Comparison of ENCODE assay signal across 9 cellular contexts in the genomic region with DNA sequence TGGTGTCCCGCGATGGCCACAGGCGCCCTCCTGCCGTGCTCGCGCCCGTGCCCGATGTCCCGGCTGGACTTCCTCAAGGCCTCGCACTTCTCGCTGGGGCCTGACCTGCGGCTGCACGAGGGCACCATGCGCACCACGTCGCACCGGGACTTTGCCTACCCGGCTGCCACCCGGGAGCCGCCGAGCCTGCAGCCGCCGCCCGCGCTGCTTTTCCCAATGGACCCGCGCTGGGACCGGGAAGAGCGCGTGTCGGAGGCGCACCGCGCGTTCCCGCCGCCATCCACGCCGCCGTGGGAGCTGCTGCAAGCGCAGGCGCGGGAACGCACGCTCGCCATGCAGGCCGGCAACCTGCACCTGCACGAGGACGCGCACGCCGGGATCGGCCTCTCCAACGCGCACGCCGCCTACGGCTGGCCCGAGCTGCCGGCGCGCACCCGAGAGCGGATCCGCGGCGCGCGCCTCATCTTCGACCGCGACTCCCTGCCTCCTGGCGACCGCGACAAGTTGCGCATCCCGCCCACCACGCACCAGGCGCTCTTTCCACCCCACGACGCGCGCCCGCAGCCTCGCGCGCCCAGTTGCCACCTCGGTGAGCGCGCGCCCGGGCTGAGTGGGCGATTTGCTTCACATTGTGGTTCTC. TPM values are rescaled to one million over a fixed set of nuclear protein-coding genes. Genes with fewer than 3 reads are reported as not detected.
DNase-seq lines count a peak whose midpoint lies in the region; ATAC-seq, FAIRE-seq and TF ChIP-seq lines count a peak whose summit lies in the region.
"Had no signal": no experiment of that assay in that cellular context is flagged by ENCODE, and none has a peak within 500 bp of the region (broad histone marks: within the 10 kb centered on the region; RNA-seq: fewer than 3 reads in every experiment).

No MANE protein-coding gene starts in this region.

- H3K4me3 ChIP-seq in AG04450 (ENCODE audit: low read depth, low read length) (peak overlapping the region; percentile 45), iPS-11a (ENCODE audit: low read depth, low read length) (peak overlapping the region; percentile 39), skeletal muscle satellite cell (ENCODE audit: low read length) (peak overlapping the region; percentile 67)

- peaks cover 4% of the 10 kb centered on the region for H3K4me1 ChIP-seq in skeletal muscle satellite cell (ENCODE audit: control insufficient read depth, insufficient read depth, low read length)

- H3K4me2 ChIP-seq in skeletal muscle satellite cell (ENCODE audit: low read length) = peak overlapping the region; percentile 89

- no peak overlapping the region for H3K9ac ChIP-seq in skeletal muscle satellite cell (ENCODE audit: low read depth, low read length)

- CTCF ChIA-PET in AG04450 (lab: Charles Lee) = no interaction called here

- no peak overlapping the region for H3K27ac ChIP-seq in AG04450 (ENCODE audit: low read depth, low read length)

- TF ChIP-seq CTCF in AG04450 (IDR thresholded peaks at IDR 0.05; ENCODE audit: low read depth, low read length) = no peak

- FAIRE-seq in HTR-8/SVneo (lab: Jason Lieb, UNC) = peak; percentile 99
- FAIRE-seq: endometrium had no signal

- DNase-seq in AG04450 (ENCODE audit: low read depth, low spot score) (no peak), HTR-8/SVneo (ENCODE audit: insufficient read length, low spot score) (peak; percentile 83), amygdala (lab: John Stamatoyannopoulos, UW) (peak in 53 of 56 donors; percentile 17 to 90 (median 66)), GDM1 (lab: John Stamatoyannopoulos, UW) (no peak)

- POLR2A ChIA-PET in AG04450 (lab: Yijun Ruan, JAX) = no interaction called here

- H3K9me3 ChIP-seq in AG04450 (ENCODE audit: control insufficient read depth, insufficient read depth, low read length) = no peaks in the 10 kb centered on the region; the same call in 1 of the 2 replicates
- H3K9me3 ChIP-seq in skeletal muscle satellite cell (replicated peaks; ENCODE audit: low read length) = no peaks in the 10 kb centered on the region

- no peak for ATAC-seq in GM21717 (IDR thresholded peaks at IDR 0.05; ENCODE audit: unreplicated experiment)

- H3K27me3 ChIP-seq in AG04450 (ENCODE audit: control insufficient read depth, insufficient read depth, low read length) (peaks cover 29% of the 10 kb centered on the region), skeletal muscle satellite cell (ENCODE audit: control insufficient read depth, insufficient read depth, low read length) (peaks cover 30% of the 10 kb centered on the region)

- H3K36me3 ChIP-seq in skeletal muscle satellite cell (ENCODE audit: insufficient read depth, low read length) = no peaks in the 10 kb centered on the region

TF ChIP-seq in PFSK-1, 5 proteins besides CTCF, POLR2A, EP300 and RAD21:
- TF ChIP-seq POLR2AphosphoS5 (IDR thresholded peaks at IDR 0.05; ENCODE audit: low read depth, low read length) (no peak), SIN3A (IDR thresholded peaks at IDR 0.05; ENCODE audit: borderline replicate concordance, insufficient read depth, low read length) (no peak), FOXP2 (optimal IDR thresholded peaks at IDR 0.05; ENCODE audit: borderline replicate concordance, extremely low read depth, extremely low read length, insufficient read depth) (peak; percentile 86), TAF1 (IDR thresholded peaks at IDR 0.05; ENCODE audit: borderline replicate concordance, insufficient read depth, low read length) (no peak)
- TF ChIP-seq, protein P1, sequence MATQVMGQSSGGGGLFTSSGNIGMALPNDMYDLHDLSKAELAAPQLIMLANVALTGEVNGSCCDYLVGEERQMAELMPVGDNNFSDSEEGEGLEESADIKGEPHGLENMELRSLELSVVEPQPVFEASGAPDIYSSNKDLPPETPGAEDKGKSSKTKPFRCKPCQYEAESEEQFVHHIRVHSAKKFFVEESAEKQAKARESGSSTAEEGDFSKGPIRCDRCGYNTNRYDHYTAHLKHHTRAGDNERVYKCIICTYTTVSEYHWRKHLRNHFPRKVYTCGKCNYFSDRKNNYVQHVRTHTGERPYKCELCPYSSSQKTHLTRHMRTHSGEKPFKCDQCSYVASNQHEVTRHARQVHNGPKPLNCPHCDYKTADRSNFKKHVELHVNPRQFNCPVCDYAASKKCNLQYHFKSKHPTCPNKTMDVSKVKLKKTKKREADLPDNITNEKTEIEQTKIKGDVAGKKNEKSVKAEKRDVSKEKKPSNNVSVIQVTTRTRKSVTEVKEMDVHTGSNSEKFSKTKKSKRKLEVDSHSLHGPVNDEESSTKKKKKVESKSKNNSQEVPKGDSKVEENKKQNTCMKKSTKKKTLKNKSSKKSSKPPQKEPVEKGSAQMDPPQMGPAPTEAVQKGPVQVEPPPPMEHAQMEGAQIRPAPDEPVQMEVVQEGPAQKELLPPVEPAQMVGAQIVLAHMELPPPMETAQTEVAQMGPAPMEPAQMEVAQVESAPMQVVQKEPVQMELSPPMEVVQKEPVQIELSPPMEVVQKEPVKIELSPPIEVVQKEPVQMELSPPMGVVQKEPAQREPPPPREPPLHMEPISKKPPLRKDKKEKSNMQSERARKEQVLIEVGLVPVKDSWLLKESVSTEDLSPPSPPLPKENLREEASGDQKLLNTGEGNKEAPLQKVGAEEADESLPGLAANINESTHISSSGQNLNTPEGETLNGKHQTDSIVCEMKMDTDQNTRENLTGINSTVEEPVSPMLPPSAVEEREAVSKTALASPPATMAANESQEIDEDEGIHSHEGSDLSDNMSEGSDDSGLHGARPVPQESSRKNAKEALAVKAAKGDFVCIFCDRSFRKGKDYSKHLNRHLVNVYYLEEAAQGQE (IDR thresholded peaks at IDR 0.05; ENCODE audit: insufficient read depth in 1 of 2, low read depth in 2 of 2, low read length in 2 of 2) = no peak

RNA-seq across cellular contexts. Expression of a gene that starts 12.1 kb away (rescaled TPM):
- polyA plus RNA-seq in AG04450 (2011; rRNA removed) = 0.60 and 1.2 TPM in 2 replicates
- polyA minus RNA-seq in AG04450 (2011; rRNA and poly(A)+ RNA removed) = 0.28 and 0.43 TPM in 2 replicates
- polyA plus RNA-seq in PFSK-1 (2012; ENCODE audit: insufficient read length, low read depth) = 1.3 TPM
- total RNA-seq in skeletal muscle satellite cell (2012; rRNA removed) = 1.7 and 3.5 TPM in 2 replicates

RNA-seq across cellular contexts. Expression of a gene that starts 15.0 kb away (rescaled TPM):
- polyA plus RNA-seq in AG04450 (2011; rRNA removed) = 20.7 and 29.5 TPM in 2 replicates
- 22.2 and 32.3 TPM in 2 replicates for polyA minus RNA-seq in AG04450 (2011; rRNA and poly(A)+ RNA removed)
- polyA plus RNA-seq in PFSK-1 (2012; ENCODE audit: insufficient read length, low read depth) = 76.5 TPM
- total RNA-seq in skeletal muscle satellite cell (2012; rRNA removed) = 11.4 and 13.8 TPM in 2 replicates

RNA-seq across cellular contexts. Expression of a gene that starts 21.5 kb away (rescaled TPM):
- polyA plus RNA-seq in AG04450 (2011; rRNA removed) = 12.8 and 16.0 TPM in 2 replicates
- polyA minus RNA-seq in AG04450 (2011; rRNA and poly(A)+ RNA removed) = 10.6 and 20.0 TPM in 2 replicates
- polyA plus RNA-seq in PFSK-1 (2012; ENCODE audit: insufficient read length, low read depth) = 60.9 TPM
- total RNA-seq in skeletal muscle satellite cell (2012; rRNA removed) = 5.7 and 6.1 TPM in 2 replicates

RNA-seq across cellular contexts. Expression of a gene that starts 34.6 kb away (rescaled TPM):
- 17.0 and 19.8 TPM in 2 replicates for polyA plus RNA-seq in AG04450 (2011; rRNA removed)
- 27.3 and 28.4 TPM in 2 replicates for polyA minus RNA-seq in AG04450 (2011; rRNA and poly(A)+ RNA removed)
- polyA plus RNA-seq in PFSK-1 (2012; ENCODE audit: insufficient read length, low read depth) = 97.1 TPM
- total RNA-seq in skeletal muscle satellite cell (2012; rRNA removed) = 56.1 and 64.6 TPM in 2 replicates

Comparison
In these comparisons a context has a peak if more than half of its experiments do, and no peak if none do; other contexts are left out.
1. DNase-seq: peak in HTR-8/SVneo (single experiment) and amygdala (53 of 56); none in AG04450 (single experiment) and GDM1 (single experiment).
2. Peak in every context shown above with its lines, with median percentiles within 50 percentile points of each other: H3K4me3 ChIP-seq.